ENCODE assay signal across 25 cellular contexts in the genomic region with DNA sequence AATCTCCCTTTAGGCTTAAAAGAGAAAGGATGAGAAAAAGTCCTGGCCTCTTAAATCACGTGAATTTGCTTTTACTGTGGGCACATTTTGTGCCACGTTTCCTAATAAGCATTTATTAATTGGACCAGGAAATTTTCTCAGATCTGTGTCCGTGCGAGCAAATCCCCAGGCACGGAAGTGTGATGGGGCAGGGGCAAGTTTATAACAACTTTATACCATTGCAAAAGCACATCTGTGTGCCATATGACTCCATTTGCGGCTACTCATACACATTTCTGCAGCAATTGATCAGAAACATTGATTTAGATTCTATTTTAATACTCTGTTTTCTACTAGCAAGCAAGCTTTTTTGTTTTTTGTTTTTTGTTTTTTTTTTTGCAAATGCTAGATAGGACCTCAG.
"Had no signal": no experiment of that assay in that cellular context is flagged by ENCODE, and none has a peak within 500 bp of the region (broad histone marks: within the 10 kb centered on the region; RNA-seq: fewer than 3 reads in every experiment).

No MANE protein-coding gene starts in this region.

- H3K4me3 ChIP-seq: MG63, SJSA1, SK-N-MC had no signal

- DNase-seq: IMR-90, Karpas-422, KG1, MG63, NCI-H1092, NCI-H1105 treated with DMSO at 0.1 percent for 48 hours, NCI-H1417 treated with DMSO at 0.1 percent for 48 hours, NCI-H146, NCI-H1694 treated with DMSO at 0.1 percent for 48 hours, NCI-H1930, NCI-H2081, NCI-H2171, NCI-H226, NCI-H446, NCI-H510A, NCI-H524 treated with DMSO at 0.1 percent for 48 hours, NCI-H69, NCI-H774, Right ventricle myocardium superior, RPMI8226, SIG-M5, T-cell had no signal

- ATAC-seq: HepG2, T-cell had no signal

- H3K36me3 ChIP-seq: MG63, SJSA1 had no signal
